Comparison of ENCODE assay signal across 20 cellular contexts in the genomic region with DNA sequence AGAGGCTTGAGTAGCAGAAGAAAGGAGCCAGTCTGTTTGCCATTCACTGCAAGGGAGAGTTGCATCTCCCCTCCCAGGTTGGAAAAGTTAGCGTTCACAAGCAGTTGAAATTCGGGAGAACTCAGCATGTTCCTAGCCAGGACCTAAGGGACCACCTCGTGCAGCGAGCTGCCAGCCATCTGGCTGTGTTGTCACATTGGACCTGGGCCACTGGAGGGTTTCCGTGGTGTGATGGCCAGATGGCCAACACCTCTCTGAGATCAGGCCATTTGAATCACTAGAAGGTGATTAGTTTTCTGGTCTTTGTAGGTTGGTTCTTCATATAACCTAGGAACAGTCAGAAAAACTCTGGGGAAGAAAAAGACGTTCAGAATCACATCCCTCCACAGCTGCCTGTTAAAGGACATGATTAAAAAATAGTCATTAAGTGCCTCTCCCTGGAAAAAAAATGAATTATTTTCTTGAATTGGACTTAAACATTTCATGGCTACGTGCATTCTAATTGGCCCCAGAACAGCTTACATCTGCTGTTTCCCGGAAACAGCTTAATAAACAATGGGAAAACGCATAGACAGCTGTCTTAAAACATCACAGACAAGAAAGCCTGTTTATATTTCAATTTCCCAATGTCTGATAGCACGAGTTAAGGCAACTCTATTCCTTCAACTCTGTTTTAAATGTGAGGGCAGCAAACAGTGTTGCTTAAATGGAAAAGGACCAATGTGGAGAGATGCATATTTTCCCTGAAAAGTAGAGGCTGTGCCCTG.
"Had no signal": no experiment of that assay in that cellular context is flagged by ENCODE, and none has a peak within 500 bp of the region (broad histone marks: within the 10 kb centered on the region; RNA-seq: fewer than 3 reads in every experiment).

No MANE protein-coding gene starts in this region.

- H3K27me3 ChIP-seq: foreskin keratinocyte, sigmoid colon, transverse colon, uterus had no signal

- H3K4me1 ChIP-seq: foreskin keratinocyte, lower lobe of right lung, sigmoid colon, transverse colon, uterus had no signal

- DNase-seq: activated CD8-positive, alpha-beta memory T cell treated with anti-CD3 and anti-CD28 coated beads for 24 hours; activated CD8-positive, alpha-beta memory T cell treated with anti-CD3 and anti-CD28 coated beads, Interleukin-2, amount 50 U/mL, for 4 hours; activated T-cell treated with anti-CD3 and anti-CD28 coated beads, Interleukin-2, amount 50 U/mL, for 24 hours; aorta; effector memory CD4-positive, alpha-beta T cell; foreskin keratinocyte; immature natural killer cell; lower lobe of right lung; naive B cell; sigmoid colon; stimulated activated CD4-positive, alpha-beta T cell treated with anti-CD3 and anti-CD28 coated beads, Interleukin-15, amount 100 ng/mL, for 24 hours; stimulated activated CD4-positive, alpha-beta T cell treated with anti-CD3 and anti-CD28 coated beads, Interleukin-2, amount 100 ng/mL, for 48 hours; stimulated activated CD8-positive, alpha-beta memory T cell treated with anti-CD3 and anti-CD28 coated beads, Interleukin-4, amount 100 ng/mL, for 48 hours; stimulated activated naive B cell treated with anti-CD40 and anti-IgM and Interleukin-4, amounts not matched to agents 10 μg/mL and 1 μg/mL and 100 μg/mL, for 72 hours; transverse colon; uterus had no signal

- H3K27ac ChIP-seq: foreskin keratinocyte, lower lobe of right lung, sigmoid colon, transverse colon, uterus had no signal

- ATAC-seq: activated naive CD4-positive, alpha-beta T cell treated with anti-CD3 and anti-CD28 coated beads, Interleukin-2, amount 50 U/mL, for 72 hours; activated T-helper 17 cell treated with anti-CD3 and anti-CD28 coated beads, Interleukin-2, amount 50 U/mL, for 72 hours; foreskin keratinocyte; left lobe of liver; lower lobe of right lung; stimulated activated naive B cell treated with anti-CD40 and anti-IgM and Interleukin-4, amounts not matched to agents 10 μg/mL and 1 μg/mL and 100 μg/mL, for 72 hours had no signal

- H3K4me3 ChIP-seq: lower lobe of right lung, sigmoid colon, smooth muscle cell, transverse colon, uterus had no signal

- H3K36me3 ChIP-seq: lower lobe of right lung, sigmoid colon, transverse colon, uterus had no signal
